Comparison of ENCODE assay signal across 8 cellular contexts in the genomic region with DNA sequence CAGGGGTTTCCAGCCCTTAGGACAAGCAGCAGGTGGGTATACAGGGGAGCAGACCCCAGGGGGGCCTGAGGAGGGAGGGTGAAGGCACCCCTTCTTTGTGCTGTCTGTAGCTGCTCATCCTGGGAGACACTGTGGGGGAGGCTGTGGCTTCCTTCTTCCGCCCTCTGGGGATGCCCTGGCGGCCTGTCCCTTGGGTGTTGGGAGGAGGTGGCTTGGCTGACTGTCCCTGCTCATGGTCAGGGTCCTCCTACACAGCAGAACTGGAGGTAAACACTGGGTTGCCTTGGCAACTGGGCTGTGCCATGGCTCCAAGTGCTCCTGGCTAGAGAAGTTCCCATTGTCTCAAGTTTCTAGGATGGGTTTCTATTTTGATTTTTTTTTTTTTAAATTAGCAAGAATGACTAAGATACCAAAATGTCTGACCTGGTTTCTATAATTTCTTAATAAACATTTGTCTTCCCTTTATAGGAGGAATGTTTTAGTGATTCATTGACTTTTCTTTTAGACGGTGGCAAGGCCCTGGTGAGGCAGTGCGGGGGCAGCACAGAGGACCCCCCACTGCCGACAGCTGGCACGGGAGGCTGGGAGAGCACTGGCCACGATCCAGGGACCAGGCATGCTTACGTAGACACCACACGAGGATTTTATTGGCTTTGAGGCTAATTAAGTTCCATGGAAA. TPM values are rescaled to one million over a fixed set of nuclear protein-coding genes. Genes with fewer than 3 reads are reported as not detected.
DNase-seq lines count a peak whose midpoint lies in the region; ATAC-seq and TF ChIP-seq lines count a peak whose summit lies in the region.

No MANE protein-coding gene starts in this region.

- H3K27ac Mint-ChIP-seq in activated CD8-positive, alpha-beta T cell treated with anti-CD3 and anti-CD28 coated beads, Interleukin-2, amount 10 ng/mL, durations not matched to agents 7 days and 5 days = peak overlapping the region; percentile 83

- TF ChIP-seq POLR2A in prostate gland (IDR thresholded peaks at IDR 0.05) = no peak
- no peak for TF ChIP-seq POLR2A in lower leg skin (IDR thresholded peaks at IDR 0.05)

- no peaks in the 10 kb centered on the region for H3K27me3 Mint-ChIP-seq in activated CD8-positive, alpha-beta T cell treated with anti-CD3 and anti-CD28 coated beads, Interleukin-2, amount 10 ng/mL, durations not matched to agents 7 days and 5 days (ENCODE audit: low read depth)

- H3K4me1 ChIP-seq in prostate gland (replicated peaks) = peaks cover 44% of the 10 kb centered on the region

- no peaks in the 10 kb centered on the region for H3K9me3 ChIP-seq in MG63
- H3K9me3 ChIP-seq in prostate gland = no peaks in the 10 kb centered on the region

- H3K9me3 Mint-ChIP-seq in activated CD8-positive, alpha-beta T cell treated with anti-CD3 and anti-CD28 coated beads, Interleukin-2, amount 10 ng/mL, durations not matched to agents 7 days and 5 days (ENCODE audit: insufficient read depth) = no peaks in the 10 kb centered on the region

- WGBS in prostate gland = 12% methylated on average over 9 of the region's 9 CpGs
- 16 to 19% methylated on average over 9 of the region's 9 CpGs for WGBS in lower leg skin, 2 donors

- POLR2A ChIA-PET in activated CD8-positive, alpha-beta T cell treated with anti-CD3 and anti-CD28 coated beads, Interleukin-2, amount 10 ng/mL, durations not matched to agents 7 days and 5 days (lab: Charles Lee) = interaction anchor here (1.2 to 1.6 kb wide), 2 partner anchors 13 to 124 kb away, joined by 3 to 5 read pairs; a partner anchor contains a TSS

- peaks cover 48% of the 10 kb centered on the region for H3K36me3 Mint-ChIP-seq in activated CD8-positive, alpha-beta T cell treated with anti-CD3 and anti-CD28 coated beads, Interleukin-2, amount 10 ng/mL, durations not matched to agents 7 days and 5 days (ENCODE audit: low read depth)

- H3K27me3 ChIP-seq in MG63 (no peaks in the 10 kb centered on the region), prostate gland (replicated peaks; ENCODE audit: insufficient read depth) (no peaks in the 10 kb centered on the region)

- intact Hi-C loops in prostate gland (cut with DNase I) (no loop called here), lower leg skin (cut with DNase I; ENCODE audit: low total_unique reads) (no loop called here)

- H3K4me3 Mint-ChIP-seq in activated CD8-positive, alpha-beta T cell treated with anti-CD3 and anti-CD28 coated beads, Interleukin-2, amount 10 ng/mL, durations not matched to agents 7 days and 5 days = peak overlapping the region; percentile 51

- H3K36me3 ChIP-seq in MG63 = peaks cover 4% of the 10 kb centered on the region; the same call in 1 of the 2 replicates
- no peaks in the 10 kb centered on the region for H3K36me3 ChIP-seq in prostate gland

- CTCF ChIA-PET in activated CD8-positive, alpha-beta T cell treated with anti-CD3 and anti-CD28 coated beads, Interleukin-2, amount 10 ng/mL, durations not matched to agents 7 days and 5 days (lab: Charles Lee) = interaction anchor here (0.8 to 1.4 kb wide), 8 partner anchors 10 to 152 kb away, joined by 3 to 7 read pairs (median 4); no protein-coding TSS in a partner anchor

- ATAC-seq in GM21528 (IDR thresholded peaks at IDR 0.05; ENCODE audit: low FRiP score, unreplicated experiment) = peak; percentile 56
- peak; percentile 48 for ATAC-seq in activated CD8-positive, alpha-beta T cell treated with anti-CD3 and anti-CD28 coated beads, Interleukin-2, amount 10 ng/mL, durations not matched to agents 7 days and 5 days
- no peak for ATAC-seq in HG03280 (IDR thresholded peaks at IDR 0.05; ENCODE audit: unreplicated experiment)

- no peak for TF ChIP-seq CTCF in prostate gland (IDR thresholded peaks at IDR 0.05)
- TF ChIP-seq CTCF in lower leg skin (IDR thresholded peaks at IDR 0.05) = no peak

- H3K4me1 Mint-ChIP-seq in activated CD8-positive, alpha-beta T cell treated with anti-CD3 and anti-CD28 coated beads, Interleukin-2, amount 10 ng/mL, durations not matched to agents 7 days and 5 days (ENCODE audit: low read depth) = peaks cover 100% of the 10 kb centered on the region

- H3K4me3 ChIP-seq in MG63 (no peak overlapping the region), prostate gland (no peak overlapping the region), lower leg skin (ENCODE audit: low read depth, poor library complexity, severe bottlenecking) (no peak overlapping the region)

- peak overlapping the region; percentile 69 to 74 for H3K27ac ChIP-seq in prostate gland

- DNase-seq in EH (ENCODE audit: low read depth) = peak; percentile 96
- DNase-seq in MG63 = peak; percentile 80
- DNase-seq in activated CD8-positive, alpha-beta T cell treated with anti-CD3 and anti-CD28 coated beads, Interleukin-2, amount 10 ng/mL, durations not matched to agents 7 days and 5 days = peak; percentile 61
- peak; percentile 47 for DNase-seq in glomerular visceral epithelial cell (ENCODE audit: extremely low spot score)
- no peak for DNase-seq in prostate gland (ENCODE audit: low spot score)
- DNase-seq in lower leg skin (ENCODE audit: low spot score in 2 of 2) = no peak

RNA-seq across cellular contexts. Expression of a gene that starts 12.4 kb away (rescaled TPM):
- 39.1 and 47.2 TPM in 2 replicates for total RNA-seq in MG63 (2014; rRNA removed; shearing (Covaris generic); ENCODE audit: low replicate concordance)
- 100 to 1,000 TPM; 214 to 215 TPM for total RNA-seq in activated CD8-positive, alpha-beta T cell treated with anti-CD3 and anti-CD28 coated beads, Interleukin-2, amount 10 ng/mL, durations not matched to agents 7 days and 5 days
- total RNA-seq in prostate gland (10 to 100 TPM; 16.6 to 56.5 TPM), lower leg skin (100 to 1,000 TPM in 2 of 4 donors, 10 to 100 TPM in 2; 50.8 to 151 (median 98.7) TPM)

Comparison
In these comparisons a context has a peak if more than half of its experiments do, and no peak if none do; other contexts are left out.
1. DNase-seq: peak in EH (single experiment), MG63 (single experiment), activated CD8-positive, alpha-beta T cell treated with anti-CD3 and anti-CD28 coated beads, Interleukin-2, amount 10 ng/mL, durations not matched to agents 7 days and 5 days (single experiment) and glomerular visceral epithelial cell (single experiment); none in prostate gland (single experiment) and lower leg skin (0 of 2).